Comparison of ENCODE assay signal across 28 cellular contexts in the genomic region with DNA sequence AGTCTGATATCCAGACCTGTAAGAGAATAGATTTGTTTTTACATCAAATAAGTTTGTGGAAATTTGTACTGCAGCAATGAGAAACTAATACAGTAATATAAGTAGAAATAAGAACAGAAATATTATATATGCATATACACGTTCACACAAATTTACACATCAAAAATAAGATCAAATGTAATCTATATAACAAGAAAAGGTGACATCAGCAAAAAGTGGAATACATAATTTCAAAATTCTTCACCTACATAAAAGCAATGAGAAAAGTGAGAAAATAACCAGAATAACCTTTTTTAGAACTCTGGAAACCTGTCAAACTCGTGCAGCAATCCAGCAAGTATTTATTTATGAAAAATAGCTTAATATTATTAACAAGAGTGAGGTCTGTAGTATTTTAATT.
"Had no signal": no experiment of that assay in that cellular context is flagged by ENCODE, and none has a peak within 500 bp of the region (broad histone marks: within the 10 kb centered on the region; RNA-seq: fewer than 3 reads in every experiment).

No MANE protein-coding gene starts in this region.

- FAIRE-seq: colon, endometrium, islet of Langerhans, keratinocyte had no signal

- DNase-seq: dermis blood vessel endothelial cell; dorsolateral prefrontal cortex; effector CD4-positive, alpha-beta T cell; effector memory CD4-positive, alpha-beta T cell; erythroblast; esophagus squamous epithelium; foreskin fibroblast; foreskin melanocyte; gastrocnemius medialis; glutamatergic neuron; head of caudate nucleus; heart right ventricle; hippocampal formation; left cardiac atrium; left lung; left ventricle myocardium superior; lower lobe of right lung; mesenchymal stem cell; mucosa of descending colon; naive B cell had no signal

- H3K36me3 Mint-ChIP-seq: naive B cell had no signal

- H3K4me3 ChIP-seq: coronary artery, dorsolateral prefrontal cortex, esophagus squamous epithelium, gastrocnemius medialis, heart right ventricle, left lung, lower lobe of right lung, mucosa of descending colon had no signal

- H3K4me1 Mint-ChIP-seq: mesothelial cell of epicardium, naive B cell had no signal

- H3K27me3 ChIP-seq: dorsolateral prefrontal cortex, esophagus squamous epithelium, gastrocnemius medialis, heart right ventricle, left lung had no signal

- H3K4me1 ChIP-seq: esophagus squamous epithelium, gastrocnemius medialis, heart right ventricle, left lung, lower lobe of right lung had no signal

- H3K4me3 Mint-ChIP-seq: mesothelial cell of epicardium, naive B cell had no signal

- H3K27ac Mint-ChIP-seq: mesothelial cell of epicardium, naive B cell had no signal

- H3K27ac ChIP-seq: coronary artery, dorsolateral prefrontal cortex, epithelial cell of prostate, esophagus squamous epithelium, gastrocnemius medialis, heart right ventricle, left lung, lower lobe of right lung had no signal

- ATAC-seq: esophagus mucosa, gastrocnemius medialis, heart right ventricle, left cardiac atrium, left lung, left ventricle myocardium superior, lower lobe of right lung, mucosa of descending colon had no signal

- H3K36me3 ChIP-seq: esophagus squamous epithelium, gastrocnemius medialis, heart right ventricle, left lung, lower lobe of right lung had no signal

- H3K9me3 ChIP-seq: gastrocnemius medialis, lower lobe of right lung had no signal

- H3K27me3 Mint-ChIP-seq: naive B cell had no signal
